ENCODE assay signal across 8 cellular contexts in the genomic region with DNA sequence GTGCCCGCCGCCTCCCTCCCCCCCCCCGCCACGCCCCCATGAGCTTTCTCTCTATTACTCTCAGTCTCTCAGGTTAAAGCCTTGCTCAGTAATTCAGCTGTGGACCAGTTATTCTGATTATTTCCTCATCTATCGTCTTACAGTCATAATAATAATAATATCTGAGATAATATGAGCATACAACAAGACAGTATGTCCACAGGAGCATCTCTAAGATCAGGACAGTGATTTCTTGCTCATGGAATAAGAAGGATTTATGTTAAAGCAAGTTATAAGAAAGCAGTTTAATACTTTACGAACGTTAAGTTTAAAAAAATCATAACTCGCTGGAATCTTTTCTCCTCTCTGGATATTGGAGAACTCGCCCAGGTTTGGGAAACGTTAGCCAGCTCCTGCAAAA. TPM values are rescaled to one million over a fixed set of nuclear protein-coding genes. Genes with fewer than 3 reads are reported as not detected.
DNase-seq lines count a peak whose midpoint lies in the region; ATAC-seq and TF ChIP-seq lines count a peak whose summit lies in the region.

No MANE protein-coding gene starts in this region.

- H3K4me1 Mint-ChIP-seq in Calu3 (ENCODE audit: low read depth, unreplicated experiment) (peaks cover 56% of the 10 kb centered on the region), progenitor cell of endocrine pancreas (ENCODE audit: low read depth) (peaks cover 50% of the 10 kb centered on the region)

- TF ChIP-seq CTCF in Calu3 (IDR thresholded peaks at IDR 0.05; ENCODE audit: unreplicated experiment) (no peak), WERI-Rb-1 (IDR thresholded peaks at IDR 0.05; ENCODE audit: low read depth, low read length) (no peak), fibroblast of the aortic adventitia (IDR thresholded peaks at IDR 0.05; ENCODE audit: insufficient read depth, low read length) (no peak), progenitor cell of endocrine pancreas (IDR thresholded peaks at IDR 0.05; ENCODE audit: unreplicated experiment) (no peak)

- H3K27me3 ChIP-seq in WERI-Rb-1 (ENCODE audit: insufficient read depth, low read depth, severe bottlenecking) = no peaks in the 10 kb centered on the region

- H3K27ac ChIP-seq in WERI-Rb-1 = peak overlapping the region; percentile 69

- H3K4me3 Mint-ChIP-seq in Calu3 (ENCODE audit: low read depth, unreplicated experiment) = peak overlapping the region; percentile 90
- H3K4me3 Mint-ChIP-seq in progenitor cell of endocrine pancreas (ENCODE audit: low read depth) = peak overlapping the region; percentile 84

- CTCF ChIA-PET in Calu3 (lab: Charles Lee) = interaction anchor here (0.6 to 6.5 kb wide), 8 partner anchors 10 to 1001 kb away, joined by 3 to 46 read pairs (median 5); no protein-coding TSS in a partner anchor

- H3K9me3 ChIP-seq in WERI-Rb-1 (ENCODE audit: severe bottlenecking) = no peaks in the 10 kb centered on the region

- DNase-seq in Calu3 = no peak
- no peak for DNase-seq in WERI-Rb-1
- DNase-seq in fibroblast of the aortic adventitia (ENCODE audit: low read depth) = no peak
- no peak for DNase-seq in progenitor cell of endocrine pancreas (ENCODE audit: low spot score, unreplicated experiment)
- DNase-seq in hippocampal formation (lab: John Stamatoyannopoulos, UW) = no peak
- no peak for DNase-seq in GF-D8 (lab: John Stamatoyannopoulos, UW)

- no peak for ATAC-seq in GM21381 (IDR thresholded peaks at IDR 0.05; ENCODE audit: unreplicated experiment)
- ATAC-seq in GM19328 (IDR thresholded peaks at IDR 0.05; ENCODE audit: unreplicated experiment) = no peak

- intact Hi-C loops in Calu3 (cut with micrococcal nuclease; ENCODE audit: unreplicated experiment) = loop anchor here (1.0 to 5.0 kb wide), 4 partner anchors 30 to 179 kb away; no protein-coding TSS in a partner anchor

- H3K4me3 ChIP-seq in WERI-Rb-1 (ENCODE audit: low read depth, low read length) = peak overlapping the region; percentile 65
- peak overlapping the region; percentile 69 for H3K4me3 ChIP-seq in fibroblast of the aortic adventitia (ENCODE audit: low read depth, low read length)

- peak overlapping the region; percentile 93 for H3K27ac Mint-ChIP-seq in Calu3 (ENCODE audit: unreplicated experiment)
- peak overlapping the region; percentile 99 for H3K27ac Mint-ChIP-seq in progenitor cell of endocrine pancreas

- no peaks in the 10 kb centered on the region for H3K36me3 ChIP-seq in WERI-Rb-1

- H3K27me3 Mint-ChIP-seq in Calu3 (ENCODE audit: unreplicated experiment) = no peaks in the 10 kb centered on the region
- H3K27me3 Mint-ChIP-seq in progenitor cell of endocrine pancreas = no peaks in the 10 kb centered on the region

- H3K9me3 Mint-ChIP-seq in Calu3 (ENCODE audit: low read depth, unreplicated experiment) (no peaks in the 10 kb centered on the region), progenitor cell of endocrine pancreas (ENCODE audit: low read depth) (peaks cover 4% of the 10 kb centered on the region)

- H3K36me3 Mint-ChIP-seq in Calu3 (ENCODE audit: insufficient read depth, unreplicated experiment) (peaks cover 31% of the 10 kb centered on the region), progenitor cell of endocrine pancreas (ENCODE audit: insufficient read depth) (no peaks in the 10 kb centered on the region)

- TSS peak; percentile 71 for BruUV-seq in Calu3 (replicated peaks; lab: Mats Ljungman, UMichigan)

RNA-seq across cellular contexts. Expression of a gene that starts 0.7 kb away (rescaled TPM):
- 21.9 and 46.0 TPM in 2 replicates for total RNA-seq in Calu3 (2022)
- 22.4 and 30.3 TPM in 2 replicates for total RNA-seq in fibroblast of the aortic adventitia (ENCODE audit: low replicate concordance)
- 24.3 and 26.1 TPM in 2 replicates for total RNA-seq in progenitor cell of endocrine pancreas
